Comparison of ENCODE assay signal across 1 cellular context in genomic region chr22:50170453-50171318, GRCh38.
TF ChIP-seq lines count a peak whose summit lies in the region.

TSS of gene PANX2 (plus strand) at chr22:50170731. CDS start at chr22:50170731, 0 bp downstream.

TF ChIP-seq in HepG2, 621 proteins besides CTCF, POLR2A, EP300 and RAD21 (continued from another document):
- TF ChIP-seq PRDM10 (CRISPR knock-in tag; IDR thresholded peaks at IDR 0.05; ENCODE audit: low read depth) (no peak), ZNF10 (CRISPR knock-in tag; IDR thresholded peaks at IDR 0.05; ENCODE audit: borderline replicate concordance, low read depth) (no peak), PITX1 (CRISPR knock-in tag; IDR thresholded peaks at IDR 0.05) (no peak), ZNF740 (CRISPR knock-in tag; IDR thresholded peaks at IDR 0.05) (no peak), PRMT3 (CRISPR knock-in tag; IDR thresholded peaks at IDR 0.05; ENCODE audit: borderline replicate concordance, low read depth) (no peak), HOXA3 (CRISPR knock-in tag; IDR thresholded peaks at IDR 0.05) (0 out of 2 replicates have a peak, but pooled peaks have one; percentile 7), TCF12 (IDR thresholded peaks at IDR 0.05) (no peak), TCF12 (CRISPR knock-in tag; IDR thresholded peaks at IDR 0.05) (no peak), CBX5 (CRISPR knock-in tag; IDR thresholded peaks at IDR 0.05; ENCODE audit: borderline replicate concordance) (no peak), NAIF1 (CRISPR knock-in tag; IDR thresholded peaks at IDR 0.05; ENCODE audit: borderline replicate concordance) (no peak), THAP11 (CRISPR knock-in tag; IDR thresholded peaks at IDR 0.05) (no peak), ZBTB33 (CRISPR knock-in tag; IDR thresholded peaks at IDR 0.05) (0 out of 2 replicates have a peak, but pooled peaks have one; percentile 13), KDM5B (CRISPR knock-in tag; IDR thresholded peaks at IDR 0.05; ENCODE audit: borderline replicate concordance) (no peak), DDIT3 (CRISPR knock-in tag; IDR thresholded peaks at IDR 0.05) (no peak), ZBTB38 (CRISPR knock-in tag; IDR thresholded peaks at IDR 0.05) (peak; percentile 37; the same call in 1 of the 2 replicates), MYPOP (CRISPR knock-in tag; IDR thresholded peaks at IDR 0.05) (no peak)
